25 cellular contexts compared by ENCODE assay signal in genomic region chr22:47848384-47848920, GRCh38.
"Had no signal": no experiment of that assay in that cellular context is flagged by ENCODE, and none has a peak within 500 bp of the region (broad histone marks: within the 10 kb centered on the region; RNA-seq: fewer than 3 reads in every experiment).

No MANE protein-coding gene starts in this region.

- H3K4me3 ChIP-seq: colonic mucosa, gastrocnemius medialis, hepatocyte, lung, pancreas, stomach, thoracic aorta, tibial nerve, upper lobe of left lung had no signal

- H3K27ac Mint-ChIP-seq: memory B cell; natural killer cell; stimulated activated effector memory CD8-positive, alpha-beta T cell treated with anti-CD3 and anti-CD28 coated beads, Interleukin-12 subunit alpha, Interleukin-12 subunit beta, amount 100 ng/mL, for 72 hours had no signal

- H3K9me3 Mint-ChIP-seq: central memory CD8-positive, alpha-beta T cell; memory B cell; natural killer cell; stimulated activated effector memory CD8-positive, alpha-beta T cell treated with anti-CD3 and anti-CD28 coated beads, Interleukin-12 subunit alpha, Interleukin-12 subunit beta, amount 100 ng/mL, for 72 hours had no signal

- H3K27me3 ChIP-seq: colonic mucosa, hepatocyte, tibial nerve, upper lobe of left lung had no signal

- H3K4me1 ChIP-seq: colonic mucosa, gastrocnemius medialis, pancreas, stomach, upper lobe of left lung had no signal

- H3K36me3 ChIP-seq: colonic mucosa, gastrocnemius medialis, neutrophil, pancreas, stomach, thoracic aorta, tibial nerve, upper lobe of left lung had no signal

- H3K4me3 Mint-ChIP-seq: central memory CD8-positive, alpha-beta T cell; memory B cell; natural killer cell; stimulated activated effector memory CD8-positive, alpha-beta T cell treated with anti-CD3 and anti-CD28 coated beads, Interleukin-12 subunit alpha, Interleukin-12 subunit beta, amount 100 ng/mL, for 72 hours had no signal

- H3K9me3 ChIP-seq: colonic mucosa, gastrocnemius medialis, neutrophil, pancreas, stomach, thoracic aorta, tibial nerve, upper lobe of left lung had no signal

- H3K4me2 ChIP-seq: hepatocyte had no signal

- H3K4me1 Mint-ChIP-seq: central memory CD8-positive, alpha-beta T cell; memory B cell; natural killer cell; stimulated activated effector memory CD8-positive, alpha-beta T cell treated with anti-CD3 and anti-CD28 coated beads, Interleukin-12 subunit alpha, Interleukin-12 subunit beta, amount 100 ng/mL, for 72 hours had no signal

- ATAC-seq: gastrocnemius medialis; left lobe of liver; natural killer cell; pancreas; right cardiac atrium; stimulated activated effector memory CD8-positive, alpha-beta T cell treated with anti-CD3 and anti-CD28 coated beads, Interleukin-12 subunit alpha, Interleukin-12 subunit beta, amount 100 ng/mL, for 72 hours had no signal

- H3K27ac ChIP-seq: colonic mucosa, gastrocnemius medialis, hepatocyte, neutrophil, pancreas, stomach, thoracic aorta, tibial nerve, upper lobe of left lung had no signal

- H2AFZ ChIP-seq: hepatocyte had no signal

- DNase-seq: colonic mucosa; dermis blood vessel endothelial cell; effector memory CD4-positive, alpha-beta T cell; erythroblast; foreskin fibroblast; gastrocnemius medialis; head of caudate nucleus; kidney; natural killer cell; pancreas; right cardiac atrium; stimulated activated CD4-positive, alpha-beta T cell treated with anti-CD3 and anti-CD28 coated beads, Interleukin-2, amount 100 ng/mL, for 24 hours; stimulated activated CD4-positive, alpha-beta T cell treated with anti-CD3 and anti-CD28 coated beads, Interleukin-4, amount 100 ng/mL, for 24 hours; stimulated activated naive CD4-positive, alpha-beta T cell treated with Interleukin-2 at 50 U/mL for 16 hours; stomach; upper lobe of left lung had no signal

- H3K79me2 ChIP-seq: hepatocyte had no signal

- H3K36me3 Mint-ChIP-seq: memory B cell; natural killer cell; stimulated activated effector memory CD8-positive, alpha-beta T cell treated with anti-CD3 and anti-CD28 coated beads, Interleukin-12 subunit alpha, Interleukin-12 subunit beta, amount 100 ng/mL, for 72 hours had no signal
